ENCODE assay signal across 15 cellular contexts in genomic region chr5:78588517-78588916, GRCh38.
"Had no signal": no experiment of that assay in that cellular context is flagged by ENCODE, and none has a peak within 500 bp of the region (broad histone marks: within the 10 kb centered on the region; RNA-seq: fewer than 3 reads in every experiment).

No MANE protein-coding gene starts in this region.

- H3K4me3 ChIP-seq: dorsolateral prefrontal cortex, heart right ventricle, left lung had no signal

- H3K9me3 ChIP-seq: left lung had no signal

- H3K27ac Mint-ChIP-seq: activated naive CD4-positive, alpha-beta T cell treated with anti-CD3 and anti-CD28 coated beads, Interleukin-2, amount 50 U/mL, for 72 hours; nephron progenitor cell; stimulated activated effector memory CD8-positive, alpha-beta T cell treated with anti-CD3 and anti-CD28 coated beads, Interleukin-12 subunit alpha, Interleukin-12 subunit beta, amount 100 ng/mL, for 72 hours; T-helper 2 cell treated with Interferon-gamma antibody and Interleukin-4, amounts not matched to agents 5 μg/mL and 100 μg/mL, for 36 hours had no signal

- H3K27me3 Mint-ChIP-seq: brain had no signal

- H3K27me3 ChIP-seq: dorsolateral prefrontal cortex, heart right ventricle, left lung had no signal

- H3K36me3 ChIP-seq: left lung had no signal

- ATAC-seq: activated CD4-positive, CD25-positive, alpha-beta regulatory T cell treated with anti-CD3 and anti-CD28 coated beads, Interleukin-2, amount 50 U/mL, for 24 hours; activated naive CD4-positive, alpha-beta T cell treated with anti-CD3 and anti-CD28 coated beads, Interleukin-2, amount 50 U/mL, for 72 hours; activated T-cell treated with anti-CD3 and anti-CD28 coated beads, Interleukin-2, amount 50 U/mL, for 4 hours; stimulated activated effector memory CD8-positive, alpha-beta T cell treated with anti-CD3 and anti-CD28 coated beads, Interleukin-12 subunit alpha, Interleukin-12 subunit beta, amount 100 ng/mL, for 72 hours had no signal

- H3K36me3 Mint-ChIP-seq: stimulated activated effector memory CD8-positive, alpha-beta T cell treated with anti-CD3 and anti-CD28 coated beads, Interleukin-12 subunit alpha, Interleukin-12 subunit beta, amount 100 ng/mL, for 72 hours had no signal

- DNase-seq: activated CD4-positive, alpha-beta T cell treated with anti-CD3 and anti-CD28 coated beads, Interleukin-2, amount 50 U/mL, for 4 hours; activated effector memory CD4-positive, alpha-beta T cell treated with anti-CD3 and anti-CD28 coated beads, Interleukin-2, amount 50 U/mL, for 16 hours; activated T-cell treated with anti-CD3 and anti-CD28 coated beads, Interleukin-2, amount 50 U/mL, for 4 hours; amygdala; dorsolateral prefrontal cortex; heart right ventricle; left lung; mesendoderm; nephron progenitor cell; trophoblast cell had no signal

- H3K9me3 Mint-ChIP-seq: activated T-cell treated with anti-CD3 and anti-CD28 coated beads, Interleukin-2, amount 50 U/mL, for 4 hours had no signal

- H3K4me3 Mint-ChIP-seq: activated T-cell treated with anti-CD3 and anti-CD28 coated beads, Interleukin-2, amount 50 U/mL, for 4 hours; brain; nephron progenitor cell; stimulated activated effector memory CD8-positive, alpha-beta T cell treated with anti-CD3 and anti-CD28 coated beads, Interleukin-12 subunit alpha, Interleukin-12 subunit beta, amount 100 ng/mL, for 72 hours; T-helper 2 cell treated with Interferon-gamma antibody and Interleukin-4, amounts not matched to agents 5 μg/mL and 100 μg/mL, for 36 hours had no signal
